In genomic region chr11:1827931-1828330, GRCh38 we compare ENCODE assay signal across 27 cellular contexts. TPM values are rescaled to one million over a fixed set of nuclear protein-coding genes. Genes with fewer than 3 reads are reported as not detected.
DNase-seq lines count a peak whose midpoint lies in the region; ATAC-seq and TF ChIP-seq lines count a peak whose summit lies in the region.
"Had no signal": no experiment of that assay in that cellular context is flagged by ENCODE, and none has a peak within 500 bp of the region (broad histone marks: within the 10 kb centered on the region; RNA-seq: fewer than 3 reads in every experiment).

No MANE protein-coding gene starts in this region.

- WGBS in SK-N-SH (ENCODE audit: low lambda C conversion rate), result 79% methylated on average over 19 of the region's 19 CpGs
- no CpG with 5 or more reads among the region's 19 CpGs for WGBS in neuronal stem cell (ENCODE audit: extremely low coverage in 2 of 2, insufficient read length in 2 of 2, insufficient replicate concordance in 1 of 2), 2 donors

- H3K23ac ChIP-seq in neuronal stem cell (ENCODE audit: low read depth, low read length, poor library complexity), result no peak overlapping the region

- no peaks in the 10 kb centered on the region for H3K9me3 Mint-ChIP-seq in activated CD4-positive, alpha-beta memory T cell treated with anti-CD3 and anti-CD28 coated beads, Interleukin-2, amount 10 ng/mL, durations not matched to agents 7 days and 5 days
- H3K9me3 Mint-ChIP-seq: activated B cell treated with CpG ODN at 0.5 μM for 24 hours; activated naive CD4-positive, alpha-beta T cell treated with anti-CD3 and anti-CD28 coated beads, Interleukin-2, amount 50 U/mL, for 72 hours; activated T-helper 2 cell treated with anti-CD3 and anti-CD28 coated beads, Interferon-gamma antibody, Interleukin-2, Interleukin-4, amounts not matched to agents 10 μg/mL and 5 μg/mL and 100 μg/mL, durations not matched to agents 14 hours and 24 hours and 36 hours; CD4-positive, alpha-beta memory T cell; nephron progenitor cell had no signal

- POLR2A ChIA-PET in SK-N-SH (lab: Yijun Ruan, JAX), result interaction anchor here (1.2 to 1.6 kb wide), 2 partner anchors 83 to 128 kb away, joined by 3 to 5 read pairs; no protein-coding TSS in a partner anchor
- POLR2A ChIA-PET in activated CD4-positive, alpha-beta memory T cell treated with anti-CD3 and anti-CD28 coated beads, Interleukin-2, amount 10 ng/mL, durations not matched to agents 7 days and 5 days (lab: Charles Lee), result no interaction called here

- no peaks in the 10 kb centered on the region for H3K36me3 ChIP-seq in SK-N-SH (replicated peaks in 1 of 2; ENCODE audit: control insufficient read depth in 1 of 2, insufficient read depth in 2 of 2, low read length in 1 of 2)
- no peaks in the 10 kb centered on the region for H3K36me3 ChIP-seq in breast epithelium
- no peaks in the 10 kb centered on the region for H3K36me3 ChIP-seq in neuronal stem cell (replicated peaks in 1 of 2; ENCODE audit: control insufficient read depth in 2 of 2, insufficient read depth in 2 of 2, low read length in 2 of 2)
- H3K36me3 ChIP-seq: right lobe of liver had no signal

- ATAC-seq in SK-N-SH treated with all-trans-retinoic acid at 6 μM for 48 hours, result no peak
- ATAC-seq: activated naive CD4-positive, alpha-beta T cell treated with anti-CD3 and anti-CD28 coated beads, Interleukin-2, amount 50 U/mL, for 72 hours had no signal

- H3K4me2 ChIP-seq in SK-N-SH (peak overlapping the region; percentile 70; the same call in 1 of the 2 replicates), neuronal stem cell (ENCODE audit: insufficient read depth, low read length, poor library complexity, severe bottlenecking) (no peak overlapping the region)

- CTCF ChIA-PET in SK-N-SH (lab: Yijun Ruan, JAX), result interaction anchor here (0.9 to 20.8 kb wide), 10 partner anchors 10 to 322 kb away, joined by 3 to 585 read pairs (median 4); partner anchors contain the start of genes CTSD, IGF2 and TNNI2
- CTCF ChIA-PET in activated CD4-positive, alpha-beta memory T cell treated with anti-CD3 and anti-CD28 coated beads, Interleukin-2, amount 10 ng/mL, durations not matched to agents 7 days and 5 days (lab: Charles Lee), result interaction anchor here (0.5 to 10.1 kb wide), 2 partner anchors 119 to 135 kb away, joined by 4 to 287 read pairs; no protein-coding TSS in a partner anchor

- peaks cover 2% of the 10 kb centered on the region for H3K27me3 Mint-ChIP-seq in activated CD4-positive, alpha-beta memory T cell treated with anti-CD3 and anti-CD28 coated beads, Interleukin-2, amount 10 ng/mL, durations not matched to agents 7 days and 5 days

- H2BK120ac ChIP-seq in neuronal stem cell (ENCODE audit: low read depth, low read length), result no peak overlapping the region

- TF ChIP-seq CTCF in SK-N-SH (IDR thresholded peaks at IDR 0.05) (no peak), breast epithelium (IDR thresholded peaks at IDR 0.05) (no peak)

- peak overlapping the region; percentile 65 for H3K14ac ChIP-seq in neuronal stem cell (ENCODE audit: low read length)

- no peak overlapping the region for H2BK12ac ChIP-seq in neuronal stem cell (ENCODE audit: low read length)

- H2BK15ac ChIP-seq in neuronal stem cell (ENCODE audit: low read length), result peak overlapping the region; percentile 37

- H3K27ac ChIP-seq in SK-N-SH (ENCODE audit: low read depth in 2 of 2, low read length in 1 of 2) (peak overlapping the region in 1 of 2 experiments; percentile 87; a peak in 2 of 4 replicates), breast epithelium (peak overlapping the region; percentile 76 to 85), neuronal stem cell (replicated peaks; ENCODE audit: low read length) (no peak overlapping the region)
- H3K27ac ChIP-seq: 22Rv1, right lobe of liver had no signal

- intact Hi-C loops in breast epithelium (cut with DNase I; ENCODE audit: low total_unique reads), result no loop called here

- H3K4me1 Mint-ChIP-seq in activated CD4-positive, alpha-beta memory T cell treated with anti-CD3 and anti-CD28 coated beads, Interleukin-2, amount 10 ng/mL, durations not matched to agents 7 days and 5 days, result no peaks in the 10 kb centered on the region
- H3K4me1 Mint-ChIP-seq: activated B cell treated with CpG ODN at 0.5 μM for 24 hours; CD4-positive, alpha-beta memory T cell had no signal

- H3K4me1 ChIP-seq in SK-N-SH (ENCODE audit: control insufficient read depth in 1 of 2, insufficient read depth in 2 of 2, low read depth in 1 of 2, low read length in 1 of 2) (peaks cover 13 to 59% of the 10 kb centered on the region in 2 experiments; a peak in 3 of 4 replicates), breast epithelium (peaks cover 21 to 25% of the 10 kb centered on the region in 2 donors), neuronal stem cell (ENCODE audit: control insufficient read depth in 2 of 2, insufficient read depth in 1 of 2, low read depth in 1 of 2, low read length in 2 of 2) (peaks cover 0 to 5% of the 10 kb centered on the region in 2 donors)

- H3K79me1 ChIP-seq in neuronal stem cell (ENCODE audit: low read depth, low read length), result peaks cover 2% of the 10 kb centered on the region

- H3F3A ChIP-seq in SK-N-SH (replicated peaks; ENCODE audit: insufficient read depth), result peaks cover 3% of the 10 kb centered on the region

- H2AFZ ChIP-seq in SK-N-SH (ENCODE audit: low read depth) (no peak overlapping the region), neuronal stem cell (ENCODE audit: low read length) (no peak overlapping the region)

- H3K4ac ChIP-seq in neuronal stem cell (ENCODE audit: low read length), result no peak overlapping the region

- no peak overlapping the region for H3K27ac Mint-ChIP-seq in activated CD4-positive, alpha-beta memory T cell treated with anti-CD3 and anti-CD28 coated beads, Interleukin-2, amount 10 ng/mL, durations not matched to agents 7 days and 5 days
- H3K27ac Mint-ChIP-seq: activated B cell treated with CpG ODN at 0.5 μM for 24 hours; activated T-helper 2 cell treated with anti-CD3 and anti-CD28 coated beads, Interferon-gamma antibody, Interleukin-2, Interleukin-4, amounts not matched to agents 10 μg/mL and 5 μg/mL and 100 μg/mL, durations not matched to agents 14 hours and 24 hours and 36 hours; CD4-positive, alpha-beta memory T cell; nephron progenitor cell; progenitor cell of endocrine pancreas had no signal

- H3K9ac ChIP-seq in SK-N-SH (no peak overlapping the region), neuronal stem cell (ENCODE audit: low read depth, low read length, poor library complexity) (no peak overlapping the region)

- peak overlapping the region; percentile 99 for H2AK5ac ChIP-seq in neuronal stem cell (ENCODE audit: low read depth, low read length)

- no peaks in the 10 kb centered on the region for H3K36me3 Mint-ChIP-seq in activated CD4-positive, alpha-beta memory T cell treated with anti-CD3 and anti-CD28 coated beads, Interleukin-2, amount 10 ng/mL, durations not matched to agents 7 days and 5 days (ENCODE audit: low read depth)
- H3K36me3 Mint-ChIP-seq: activated naive CD4-positive, alpha-beta T cell treated with anti-CD3 and anti-CD28 coated beads, Interleukin-2, amount 50 U/mL, for 72 hours; CD4-positive, alpha-beta memory T cell had no signal

- H4K91ac ChIP-seq in neuronal stem cell (ENCODE audit: low read depth, low read length, poor library complexity), result no peak overlapping the region

- TF ChIP-seq RAD21 in SK-N-SH (IDR thresholded peaks at IDR 0.05; ENCODE audit: low read length), result no peak

- no peaks in the 10 kb centered on the region for H4K20me1 ChIP-seq in SK-N-SH (ENCODE audit: insufficient read depth)

- no peaks in the 10 kb centered on the region for H3K79me2 ChIP-seq in SK-N-SH (ENCODE audit: insufficient read depth)

- H3K27me3 ChIP-seq in SK-N-SH (ENCODE audit: insufficient read depth) (no peaks in the 10 kb centered on the region), breast epithelium (no peaks in the 10 kb centered on the region), neuronal stem cell (ENCODE audit: control insufficient read depth in 3 of 3, insufficient read depth in 3 of 3, low read depth in 1 of 3, low read length in 3 of 3) (peaks cover 0 to 53% (median 0%) of the 10 kb centered on the region in 3 experiments)
- H3K27me3 ChIP-seq: right lobe of liver had no signal

- H2BK5ac ChIP-seq in neuronal stem cell (ENCODE audit: low read length), result peak overlapping the region; percentile 83

- no peaks in the 10 kb centered on the region for H3K9me2 ChIP-seq in SK-N-SH

- no peaks in the 10 kb centered on the region for H3K9me3 ChIP-seq in SK-N-SH
- no peaks in the 10 kb centered on the region for H3K9me3 ChIP-seq in breast epithelium
- H3K9me3 ChIP-seq in neuronal stem cell (replicated peaks in 1 of 2; ENCODE audit: control insufficient read depth in 2 of 2, insufficient read depth in 1 of 2, low read depth in 1 of 2, low read length in 2 of 2), result no peaks in the 10 kb centered on the region
- H3K9me3 ChIP-seq: mucosa of descending colon, right lobe of liver had no signal

- H3K18ac ChIP-seq in neuronal stem cell (ENCODE audit: low read length), result peak overlapping the region; percentile 86

- H3K4me3 Mint-ChIP-seq in activated CD4-positive, alpha-beta memory T cell treated with anti-CD3 and anti-CD28 coated beads, Interleukin-2, amount 10 ng/mL, durations not matched to agents 7 days and 5 days, result no peak overlapping the region
- H3K4me3 Mint-ChIP-seq: activated B cell treated with CpG ODN at 0.5 μM for 24 hours; CD4-positive, alpha-beta memory T cell; nephron progenitor cell had no signal

- no peak overlapping the region for H4K8ac ChIP-seq in neuronal stem cell (ENCODE audit: low read depth, low read length)

- no peak for DNase-seq in SK-N-SH
- no peak for DNase-seq in breast epithelium (ENCODE audit: low spot score in 2 of 2)
- no peak for DNase-seq in neuronal stem cell (ENCODE audit: low spot score)
- peak; percentile 41 for DNase-seq in ureter (ENCODE audit: low spot score)
- DNase-seq in NCI-H2081 (lab: John Stamatoyannopoulos, UW), result no peak
- no peak for DNase-seq in T-helper 1 cell
- no peak for DNase-seq in activated CD4-positive, alpha-beta memory T cell treated with anti-CD3 and anti-CD28 coated beads, Interleukin-2, amount 10 ng/mL, durations not matched to agents 7 days and 5 days
- DNase-seq: activated B cell treated with CpG ODN at 0.5 μM for 24 hours; activated CD8-positive, alpha-beta memory T cell treated with anti-CD3 and anti-CD28 coated beads, Interleukin-2, amount 50 U/mL, for 4 hours; CD4-positive, alpha-beta memory T cell; nephron progenitor cell; NK-92 treated with Interleukin-12 subunit alpha and Interleukin-12 subunit beta, amount 100 ng/mL, for 24 hours; SIG-M5; stimulated activated naive CD4-positive, alpha-beta T cell treated with Interleukin-2 at 50 U/mL for 16 hours had no signal

- no peak for TF ChIP-seq EP300 in SK-N-SH (IDR thresholded peaks at IDR 0.05; ENCODE audit: borderline replicate concordance in 1 of 2, low read depth in 1 of 2, low read length in 1 of 2)

- no peak for TF ChIP-seq POLR2A in breast epithelium (IDR thresholded peaks at IDR 0.05)

- H3K4me3 ChIP-seq in SK-N-SH (ENCODE audit: low read depth in 2 of 2, low read length in 1 of 2) (no peak overlapping the region), breast epithelium (peak overlapping the region in 1 of 3 donors; percentile 34), neuronal stem cell (ENCODE audit: low read length in 2 of 2) (no peak overlapping the region)
- H3K4me3 ChIP-seq: mucosa of descending colon, right lobe of liver had no signal

RNA-seq across cellular contexts. Expression of gene SYT8, which starts 6.9 kb away (rescaled TPM):
- not detected in 2 replicates for polyA plus RNA-seq in SK-N-SH (2012; rRNA removed)
- not detected in 2 replicates for polyA plus RNA-seq in SK-N-SH (2012; cell fraction: cytosol; rRNA removed)
- 0.13 and 0.15 TPM in 2 replicates for polyA plus RNA-seq in SK-N-SH (2012; cell fraction: nucleus; rRNA removed)
- total RNA-seq in breast epithelium, result 10 to 100 TPM in 2 of 3 donors, not detected in 1; 10.7 to 12.1 TPM
- not detected for polyA plus RNA-seq in neuronal stem cell (2013, experiment 1 of 2)
- not detected for polyA plus RNA-seq in neuronal stem cell (2013, experiment 2 of 2)
- total RNA-seq in ureter, result 159 TPM
- total RNA-seq in activated CD4-positive, alpha-beta memory T cell treated with anti-CD3 and anti-CD28 coated beads, Interleukin-2, amount 10 ng/mL, durations not matched to agents 7 days and 5 days, result not detected
- total RNA-seq: activated B cell treated with CpG ODN at 0.5 μM for 24 hours; activated naive CD4-positive, alpha-beta T cell treated with anti-CD3 and anti-CD28 coated beads, Interleukin-2, amount 50 U/mL, for 72 hours; activated T-helper 2 cell treated with anti-CD3 and anti-CD28 coated beads, Interferon-gamma antibody, Interleukin-2, Interleukin-4, amounts not matched to agents 10 μg/mL and 5 μg/mL and 100 μg/mL, durations not matched to agents 14 hours and 24 hours and 36 hours; CD4-positive, alpha-beta memory T cell; cerebellum; glomerular endothelial cell; H1; M059J; temporal lobe had no signal
- polyA plus RNA-seq: CD4-positive, alpha-beta memory T cell; H1 had no signal

RNA-seq across cellular contexts. Expression of gene TNNI2, which starts 10.8 kb away (rescaled TPM):
- polyA plus RNA-seq in SK-N-SH (2012; rRNA removed), result not detected in 2 replicates
- polyA plus RNA-seq in SK-N-SH (2012; cell fraction: cytosol; rRNA removed), result 0.04 and 0.06 TPM in 2 replicates
- polyA plus RNA-seq in SK-N-SH (2012; cell fraction: nucleus; rRNA removed), result 0.14 and 0.26 TPM in 2 replicates
- total RNA-seq in breast epithelium, result 1 to 10 TPM in 2 of 3 donors, not detected in 1; 1.6 to 5.6 TPM
- polyA plus RNA-seq in neuronal stem cell (2013, experiment 1 of 2), result 0.13 TPM
- polyA plus RNA-seq in neuronal stem cell (2013, experiment 2 of 2), result not detected
- 45.0 TPM for total RNA-seq in ureter
- under 1 TPM; 0.38 to 0.60 TPM for total RNA-seq in activated CD4-positive, alpha-beta memory T cell treated with anti-CD3 and anti-CD28 coated beads, Interleukin-2, amount 10 ng/mL, durations not matched to agents 7 days and 5 days
- total RNA-seq: activated naive CD4-positive, alpha-beta T cell treated with anti-CD3 and anti-CD28 coated beads, Interleukin-2, amount 50 U/mL, for 72 hours; CD4-positive, alpha-beta memory T cell; cerebellum; glomerular endothelial cell; H1; M059J; temporal lobe had no signal
- polyA plus RNA-seq: CD4-positive, alpha-beta memory T cell; H1 had no signal

RNA-seq across cellular contexts. Expression of gene LSP1, which starts 25.0 kb away (rescaled TPM):
- polyA plus RNA-seq in SK-N-SH (2012; rRNA removed), result 0.34 and 0.38 TPM in 2 replicates
- 0.22 and 0.46 TPM in 2 replicates for polyA plus RNA-seq in SK-N-SH (2012; cell fraction: cytosol; rRNA removed)
- 0.19 and 0.54 TPM in 2 replicates for polyA plus RNA-seq in SK-N-SH (2012; cell fraction: nucleus; rRNA removed)
- total RNA-seq in breast epithelium (10 to 100 TPM; 21.4 to 36.0 (median 23.6) TPM), ureter (47.4 TPM)
- polyA plus RNA-seq in neuronal stem cell (2013, experiment 1 of 2), result 0.13 TPM
- 0.73 TPM for polyA plus RNA-seq in neuronal stem cell (2013, experiment 2 of 2)
- 100 to 1,000 TPM; 590 TPM for total RNA-seq in activated CD4-positive, alpha-beta memory T cell treated with anti-CD3 and anti-CD28 coated beads, Interleukin-2, amount 10 ng/mL, durations not matched to agents 7 days and 5 days
- total RNA-seq: H1, PC-3, progenitor cell of endocrine pancreas had no signal

Comparison
In these comparisons a context has a peak if more than half of its experiments do, and no peak if none do; other contexts are left out.
1. RNA of gene SYT8, which starts 6.9 kb away (total RNA-seq): 159 TPM in ureter (single experiment); 10.7 to 12.1 TPM in breast epithelium and not detected in activated CD4-positive, alpha-beta memory T cell treated with anti-CD3 and anti-CD28 coated beads, Interleukin-2, amount 10 ng/mL, durations not matched to agents 7 days and 5 days; every median in the first group is over 10 times any median in the second.
2. RNA of gene LSP1, which starts 25.0 kb away (total RNA-seq): 590 TPM in activated CD4-positive, alpha-beta memory T cell treated with anti-CD3 and anti-CD28 coated beads, Interleukin-2, amount 10 ng/mL, durations not matched to agents 7 days and 5 days; 47.4 TPM in ureter (single experiment) and 21.4 to 36.0 TPM in breast epithelium; every median in the first group is over 10 times any median in the second.